Comparison of ENCODE assay signal across 41 cellular contexts in genomic region chr17:56587298-56587697, GRCh38. TPM values are rescaled to one million over a fixed set of nuclear protein-coding genes. Genes with fewer than 3 reads are reported as not detected.
"Had no signal": no experiment of that assay in that cellular context is flagged by ENCODE, and none has a peak within 500 bp of the region (broad histone marks: within the 10 kb centered on the region; RNA-seq: fewer than 3 reads in every experiment).

No MANE protein-coding gene starts in this region.

- ATAC-seq: activated naive CD4-positive, alpha-beta T cell treated with anti-CD3 and anti-CD28 coated beads, Interleukin-2, amount 50 U/mL, for 72 hours; activated naive CD8-positive, alpha-beta T cell treated with anti-CD3 and anti-CD28 coated beads, Interleukin-2, amount 50 U/mL, for 24 hours; activated T-cell treated with anti-CD3 and anti-CD28 coated beads, Interleukin-2, amount 50 U/mL, for 4 hours; activated T-cell treated with anti-CD3 and anti-CD28 coated beads, Interleukin-2, amount 50 U/mL, for 72 hours; activated T-helper 17 cell treated with anti-CD3 and anti-CD28 coated beads, Interleukin-2, amount 50 U/mL, for 72 hours; body of pancreas had no signal

- H3K27ac ChIP-seq: adrenal gland, ascending aorta, body of pancreas, brain microvascular endothelial cell, breast epithelium, cardiac muscle cell had no signal

- H3K4me1 Mint-ChIP-seq: activated naive CD8-positive, alpha-beta T cell treated with anti-CD3 and anti-CD28 coated beads, Interleukin-2, amount 50 U/mL, for 24 hours; activated T-helper 17 cell treated with anti-CD3 and anti-CD28 coated beads, Interleukin-2, amount 50 U/mL, for 72 hours had no signal

- H3K4me3 ChIP-seq: adrenal gland, ascending aorta, body of pancreas, breast epithelium, cardiac muscle cell had no signal

- H3K9me3 ChIP-seq: adrenal gland, ascending aorta, body of pancreas, breast epithelium had no signal

- DNase-seq: activated effector memory CD4-positive, alpha-beta T cell treated with anti-CD3 and anti-CD28 coated beads, Interleukin-2, amount 50 U/mL, for 16 hours; activated effector memory CD4-positive, alpha-beta T cell treated with Interleukin-2 at 50 U/mL for 16 hours; activated gamma-delta T cell; activated gamma-delta T cell treated with Interleukin-2 at 50 U/mL for 16 hours; activated naive CD4-positive, alpha-beta T cell; activated naive CD4-positive, alpha-beta T cell treated with anti-CD3 and anti-CD28 coated beads for 36 hours; activated naive CD4-positive, alpha-beta T cell treated with anti-CD3 and anti-CD28 coated beads, Interleukin-2, amount 10 ng/mL, durations not matched to agents 7 days and 5 days; activated naive CD4-positive, alpha-beta T cell treated with anti-CD3 and anti-CD28 coated beads, Interleukin-2, amount 50 U/mL, for 16 hours; activated naive CD4-positive, alpha-beta T cell treated with Interleukin-2 at 50 U/mL for 16 hours; activated naive CD8-positive, alpha-beta T cell treated with anti-CD3 and anti-CD28 coated beads for 36 hours; activated naive CD8-positive, alpha-beta T cell treated with anti-CD3 and anti-CD28 coated beads, Interleukin-2, amount 10 ng/mL, durations not matched to agents 7 days and 5 days; activated naive CD8-positive, alpha-beta T cell treated with anti-CD3 and anti-CD28 coated beads, Interleukin-2, amount 50 U/mL, for 24 hours; activated T-cell treated with anti-CD3 and anti-CD28 coated beads, Interleukin-2, amount 50 U/mL, for 1 hour; activated T-cell treated with anti-CD3 and anti-CD28 coated beads, Interleukin-2, amount 50 U/mL, for 24 hours; activated T-cell treated with anti-CD3 and anti-CD28 coated beads, Interleukin-2, amount 50 U/mL, for 4 hours; activated T-cell treated with anti-CD3 and anti-CD28 coated beads, Interleukin-2, amount 50 U/mL, for 48 hours; activated T-cell treated with anti-CD3 and anti-CD28 coated beads, Interleukin-2, amount 50 U/mL, for 72 hours; adrenal gland; amniotic stem cell; amygdala; anterior cingulate cortex; aorta; body of pancreas; brain microvascular endothelial cell; caudate nucleus; central memory CD4-positive, alpha-beta T cell; cerebellar nuclear complex had no signal

- H3K36me3 Mint-ChIP-seq: activated naive CD4-positive, alpha-beta T cell treated with anti-CD3 and anti-CD28 coated beads, Interleukin-2, amount 10 ng/mL, durations not matched to agents 7 days and 5 days; activated naive CD4-positive, alpha-beta T cell treated with anti-CD3 and anti-CD28 coated beads, Interleukin-2, amount 50 U/mL, for 24 hours; activated naive CD4-positive, alpha-beta T cell treated with anti-CD3 and anti-CD28 coated beads, Interleukin-2, amount 50 U/mL, for 72 hours; activated naive CD8-positive, alpha-beta T cell treated with anti-CD3 and anti-CD28 coated beads for 36 hours; activated naive CD8-positive, alpha-beta T cell treated with anti-CD3 and anti-CD28 coated beads, Interleukin-2, amount 10 ng/mL, durations not matched to agents 7 days and 5 days; brain had no signal

- FAIRE-seq: astrocyte, bronchial epithelial cell had no signal

- H3K9me3 Mint-ChIP-seq: activated naive CD4-positive, alpha-beta T cell treated with anti-CD3 and anti-CD28 coated beads for 36 hours; activated naive CD4-positive, alpha-beta T cell treated with anti-CD3 and anti-CD28 coated beads, Interleukin-2, amount 10 ng/mL, durations not matched to agents 7 days and 5 days; activated naive CD4-positive, alpha-beta T cell treated with anti-CD3 and anti-CD28 coated beads, Interleukin-2, amount 50 U/mL, for 24 hours; activated naive CD4-positive, alpha-beta T cell treated with anti-CD3 and anti-CD28 coated beads, Interleukin-2, amount 50 U/mL, for 72 hours; activated naive CD8-positive, alpha-beta T cell treated with anti-CD3 and anti-CD28 coated beads for 36 hours; activated naive CD8-positive, alpha-beta T cell treated with anti-CD3 and anti-CD28 coated beads, Interleukin-2, amount 10 ng/mL, durations not matched to agents 7 days and 5 days; activated naive CD8-positive, alpha-beta T cell treated with anti-CD3 and anti-CD28 coated beads, Interleukin-2, amount 50 U/mL, for 24 hours; activated T-cell treated with anti-CD3 and anti-CD28 coated beads, Interleukin-2, amount 50 U/mL, for 24 hours; activated T-cell treated with anti-CD3 and anti-CD28 coated beads, Interleukin-2, amount 50 U/mL, for 4 hours; activated T-cell treated with anti-CD3 and anti-CD28 coated beads, Interleukin-2, amount 50 U/mL, for 72 hours; activated T-helper 1 cell treated with anti-CD3 and anti-CD28 coated beads, Interleukin-12 subunit alpha, Interleukin-12 subunit beta, Interleukin-2, Interleukin-4 antibody, amounts not matched to agents 30 ng/mL and 10 ng/mL and 1 ng/mL, durations not matched to agents 14 hours and 24 hours and 36 hours; activated T-helper 17 cell treated with anti-CD3 and anti-CD28 coated beads, Interleukin-2, amount 50 U/mL, for 72 hours; activated T-helper 2 cell treated with anti-CD3 and anti-CD28 coated beads, Interferon-gamma antibody, Interleukin-2, Interleukin-4, amounts not matched to agents 10 μg/mL and 5 μg/mL and 100 μg/mL, durations not matched to agents 14 hours and 24 hours and 36 hours; brain; central memory CD8-positive, alpha-beta T cell had no signal

- H3K36me3 ChIP-seq: adrenal gland, ascending aorta, brain microvascular endothelial cell, breast epithelium, cardiac muscle cell had no signal

- H3K27ac Mint-ChIP-seq: activated naive CD4-positive, alpha-beta T cell treated with anti-CD3 and anti-CD28 coated beads for 36 hours; activated naive CD4-positive, alpha-beta T cell treated with anti-CD3 and anti-CD28 coated beads, Interleukin-2, amount 10 ng/mL, durations not matched to agents 7 days and 5 days; activated naive CD4-positive, alpha-beta T cell treated with anti-CD3 and anti-CD28 coated beads, Interleukin-2, amount 50 U/mL, for 24 hours; activated naive CD4-positive, alpha-beta T cell treated with anti-CD3 and anti-CD28 coated beads, Interleukin-2, amount 50 U/mL, for 72 hours; activated naive CD8-positive, alpha-beta T cell; activated naive CD8-positive, alpha-beta T cell treated with anti-CD3 and anti-CD28 coated beads for 36 hours; activated naive CD8-positive, alpha-beta T cell treated with anti-CD3 and anti-CD28 coated beads, Interleukin-2, amount 10 ng/mL, durations not matched to agents 7 days and 5 days; activated naive CD8-positive, alpha-beta T cell treated with anti-CD3 and anti-CD28 coated beads, Interleukin-2, amount 50 U/mL, for 24 hours; activated T-cell treated with anti-CD3 and anti-CD28 coated beads, Interleukin-2, amount 50 U/mL, for 24 hours; activated T-cell treated with anti-CD3 and anti-CD28 coated beads, Interleukin-2, amount 50 U/mL, for 72 hours; activated T-helper 1 cell treated with anti-CD3 and anti-CD28 coated beads, Interleukin-12 subunit alpha, Interleukin-12 subunit beta, Interleukin-2, Interleukin-4 antibody, amounts not matched to agents 30 ng/mL and 10 ng/mL and 1 ng/mL, durations not matched to agents 14 hours and 24 hours and 36 hours; activated T-helper 17 cell treated with anti-CD3 and anti-CD28 coated beads, Interleukin-2, amount 50 U/mL, for 72 hours; activated T-helper 2 cell treated with anti-CD3 and anti-CD28 coated beads, Interferon-gamma antibody, Interleukin-2, Interleukin-4, amounts not matched to agents 10 μg/mL and 5 μg/mL and 100 μg/mL, durations not matched to agents 14 hours and 24 hours and 36 hours had no signal

- H3K4me1 ChIP-seq: ascending aorta, breast epithelium had no signal

- H3K4me3 Mint-ChIP-seq: activated naive CD4-positive, alpha-beta T cell treated with anti-CD3 and anti-CD28 coated beads for 36 hours; activated naive CD4-positive, alpha-beta T cell treated with anti-CD3 and anti-CD28 coated beads, Interleukin-2, amount 10 ng/mL, durations not matched to agents 7 days and 5 days; activated naive CD4-positive, alpha-beta T cell treated with anti-CD3 and anti-CD28 coated beads, Interleukin-2, amount 50 U/mL, for 24 hours; activated naive CD8-positive, alpha-beta T cell; activated naive CD8-positive, alpha-beta T cell treated with anti-CD3 and anti-CD28 coated beads for 36 hours; activated naive CD8-positive, alpha-beta T cell treated with anti-CD3 and anti-CD28 coated beads, Interleukin-2, amount 10 ng/mL, durations not matched to agents 7 days and 5 days; activated naive CD8-positive, alpha-beta T cell treated with anti-CD3 and anti-CD28 coated beads, Interleukin-2, amount 50 U/mL, for 24 hours; activated T-cell treated with anti-CD3 and anti-CD28 coated beads, Interleukin-2, amount 50 U/mL, for 24 hours; activated T-cell treated with anti-CD3 and anti-CD28 coated beads, Interleukin-2, amount 50 U/mL, for 4 hours; activated T-cell treated with anti-CD3 and anti-CD28 coated beads, Interleukin-2, amount 50 U/mL, for 72 hours; activated T-helper 1 cell treated with anti-CD3 and anti-CD28 coated beads, Interleukin-12 subunit alpha, Interleukin-12 subunit beta, Interleukin-2, Interleukin-4 antibody, amounts not matched to agents 30 ng/mL and 10 ng/mL and 1 ng/mL, durations not matched to agents 14 hours and 24 hours and 36 hours; activated T-helper 17 cell treated with anti-CD3 and anti-CD28 coated beads, Interleukin-2, amount 50 U/mL, for 72 hours; central memory CD8-positive, alpha-beta T cell had no signal

- H3K27me3 ChIP-seq: ascending aorta, body of pancreas, cardiac muscle cell had no signal

RNA-seq across cellular contexts. Expression of gene NOG, which starts 6.2 kb away (rescaled TPM):
- total RNA-seq: activated T-helper 1 cell treated with anti-CD3 and anti-CD28 coated beads, Interleukin-12 subunit alpha, Interleukin-12 subunit beta, Interleukin-2, Interleukin-4 antibody, amounts not matched to agents 30 ng/mL and 10 ng/mL and 1 ng/mL, durations not matched to agents 14 hours and 24 hours and 36 hours; activated T-helper 2 cell treated with anti-CD3 and anti-CD28 coated beads, Interferon-gamma antibody, Interleukin-2, Interleukin-4, amounts not matched to agents 10 μg/mL and 5 μg/mL and 100 μg/mL, durations not matched to agents 14 hours and 24 hours and 36 hours; ascending aorta; cardiac septum had no signal
